Comparison of ENCODE assay signal across 7 cellular contexts in the genomic region with DNA sequence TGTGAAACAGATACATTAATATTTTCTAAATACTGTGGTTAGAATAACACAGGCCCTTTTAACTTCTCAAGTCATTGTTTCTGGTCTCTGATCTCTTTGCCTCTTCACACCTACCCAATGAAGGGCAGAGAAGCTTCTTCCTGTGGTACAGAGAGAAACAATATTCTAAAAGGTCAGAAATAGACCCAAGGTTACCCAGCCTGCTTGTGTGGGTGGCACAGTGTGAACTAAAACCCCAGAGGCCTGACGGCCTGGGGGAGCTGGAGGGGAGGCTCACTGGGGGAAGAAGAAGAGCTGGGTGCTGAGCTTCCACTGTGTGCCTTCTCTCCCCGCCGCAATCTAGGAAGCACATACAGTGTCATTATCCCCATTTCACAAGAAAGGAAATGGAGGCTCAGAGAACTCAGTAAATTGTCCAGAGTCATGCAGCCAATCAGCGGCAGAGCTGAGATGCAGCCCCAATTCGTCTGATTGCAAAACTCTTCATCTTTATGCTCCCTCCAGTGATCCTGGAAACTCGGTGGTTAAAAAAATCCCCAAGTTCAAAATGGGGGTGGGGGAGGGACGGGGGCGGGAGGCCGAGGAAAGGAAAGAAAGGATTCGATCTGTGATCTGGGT.
DNase-seq lines count a peak whose midpoint lies in the region; ATAC-seq lines count a peak whose summit lies in the region.

No MANE protein-coding gene starts in this region.

- H3K9me3 Mint-ChIP-seq in activated T-helper 2 cell treated with anti-CD3 and anti-CD28 coated beads, Interferon-gamma antibody, Interleukin-2, Interleukin-4, amounts not matched to agents 10 μg/mL and 5 μg/mL and 100 μg/mL, durations not matched to agents 14 hours and 24 hours and 36 hours = no peaks in the 10 kb centered on the region

- H3K27me3 Mint-ChIP-seq in activated T-helper 2 cell treated with anti-CD3 and anti-CD28 coated beads, Interferon-gamma antibody, Interleukin-2, Interleukin-4, amounts not matched to agents 10 μg/mL and 5 μg/mL and 100 μg/mL, durations not matched to agents 14 hours and 24 hours and 36 hours (ENCODE audit: low read depth) = peaks cover 8% of the 10 kb centered on the region

- ATAC-seq in GM18909 (IDR thresholded peaks at IDR 0.05; ENCODE audit: poor library complexity, unreplicated experiment) (peak; percentile 75), HG02759 (IDR thresholded peaks at IDR 0.05; ENCODE audit: unreplicated experiment) (peak; percentile 74)

- H3K4me1 Mint-ChIP-seq in activated T-helper 2 cell treated with anti-CD3 and anti-CD28 coated beads, Interferon-gamma antibody, Interleukin-2, Interleukin-4, amounts not matched to agents 10 μg/mL and 5 μg/mL and 100 μg/mL, durations not matched to agents 14 hours and 24 hours and 36 hours (ENCODE audit: low read depth) = peaks cover 52% of the 10 kb centered on the region

- no peak for DNase-seq in activated T-helper 2 cell treated with anti-CD3 and anti-CD28 coated beads, Interferon-gamma antibody, Interleukin-2, Interleukin-4, amounts not matched to agents 10 μg/mL and 5 μg/mL and 100 μg/mL, durations not matched to agents 14 hours and 24 hours and 36 hours (ENCODE audit: low spot score)
- DNase-seq in retina = peak; percentile 29
- DNase-seq in inferior parietal cortex (ENCODE audit: extremely low spot score) = no peak
- no peak for DNase-seq in activated effector memory CD4-positive, alpha-beta T cell treated with Interleukin-2 at 50 U/mL for 16 hours
- DNase-seq in 8988T = no peak

- H3K36me3 Mint-ChIP-seq in activated T-helper 2 cell treated with anti-CD3 and anti-CD28 coated beads, Interferon-gamma antibody, Interleukin-2, Interleukin-4, amounts not matched to agents 10 μg/mL and 5 μg/mL and 100 μg/mL, durations not matched to agents 14 hours and 24 hours and 36 hours (ENCODE audit: low read depth) = peaks cover 4% of the 10 kb centered on the region

- intact Hi-C loops in activated T-helper 2 cell treated with anti-CD3 and anti-CD28 coated beads, Interferon-gamma antibody, Interleukin-2, Interleukin-4, amounts not matched to agents 10 μg/mL and 5 μg/mL and 100 μg/mL, durations not matched to agents 14 hours and 24 hours and 36 hours (cut with micrococcal nuclease) = no loop called here

- no peak overlapping the region for H3K4me3 Mint-ChIP-seq in activated T-helper 2 cell treated with anti-CD3 and anti-CD28 coated beads, Interferon-gamma antibody, Interleukin-2, Interleukin-4, amounts not matched to agents 10 μg/mL and 5 μg/mL and 100 μg/mL, durations not matched to agents 14 hours and 24 hours and 36 hours (ENCODE audit: low read depth)

- peak overlapping the region; percentile 78 for H3K27ac Mint-ChIP-seq in activated T-helper 2 cell treated with anti-CD3 and anti-CD28 coated beads, Interferon-gamma antibody, Interleukin-2, Interleukin-4, amounts not matched to agents 10 μg/mL and 5 μg/mL and 100 μg/mL, durations not matched to agents 14 hours and 24 hours and 36 hours
